In genomic region chr6:79201127-79201526, GRCh38 we compare ENCODE assay signal across 2 cellular contexts.
TF ChIP-seq lines count a peak whose summit lies in the region.

No MANE protein-coding gene starts in this region.

TF ChIP-seq in SK-N-SH, 30 proteins besides CTCF, POLR2A, EP300 and RAD21 (continued from another document):
- TF ChIP-seq IRF3 (IDR thresholded peaks at IDR 0.05; ENCODE audit: low read depth, low read length) (no peak), CHD2 (IDR thresholded peaks at IDR 0.05; ENCODE audit: low read length, partially characterized antibody) (no peak), YY1 (IDR thresholded peaks at IDR 0.05; ENCODE audit: low read depth) (no peak), USF2 (IDR thresholded peaks at IDR 0.05; ENCODE audit: borderline replicate concordance, low read depth, low read length) (no peak), EZH2phosphoT487 (IDR thresholded peaks at IDR 0.05; ENCODE audit: borderline replicate concordance, low read depth) (no peak), REST (IDR thresholded peaks at IDR 0.05; ENCODE audit: low read depth, low read length) (no peak)

TF ChIP-seq in SK-N-SH treated with all-trans-retinoic acid at 6 μM for 48 hours, 23 proteins besides CTCF, POLR2A, EP300 and RAD21 (continued from another document):
- no peak for TF ChIP-seq CSRNP3 (CRISPR knock-in tag; IDR thresholded peaks at IDR 0.05)
- no peak for TF ChIP-seq TSHZ2 (CRISPR knock-in tag; IDR thresholded peaks at IDR 0.05)
- TF ChIP-seq ZNF565 (CRISPR knock-in tag; conservative IDR thresholded peaks at IDR 0.05; ENCODE audit: low read depth): no peak
- no peak for TF ChIP-seq BACH2 (CRISPR knock-in tag; IDR thresholded peaks at IDR 0.05; ENCODE audit: borderline replicate concordance)
- no peak for TF ChIP-seq POU6F1 (CRISPR knock-in tag; IDR thresholded peaks at IDR 0.05; ENCODE audit: borderline replicate concordance, low read depth)
- TF ChIP-seq ZC3H10 (CRISPR knock-in tag; IDR thresholded peaks at IDR 0.05): no peak
